ENCODE assay signal across 2 cellular contexts in genomic region chr16:53509906-53510703, GRCh38.
TF ChIP-seq lines count a peak whose summit lies in the region.

No MANE protein-coding gene starts in this region.

TF ChIP-seq in IMR-90, 13 proteins besides CTCF, POLR2A, EP300 and RAD21:
- TF ChIP-seq MAZ (IDR thresholded peaks at IDR 0.05; ENCODE audit: borderline replicate concordance, low read depth, low read length) (no peak), BHLHE40 (IDR thresholded peaks at IDR 0.05; ENCODE audit: low read depth, low read length) (no peak), RFX5 (IDR thresholded peaks at IDR 0.05; ENCODE audit: low read depth, low read length) (no peak), SMC3 (IDR thresholded peaks at IDR 0.05; ENCODE audit: low read depth, low read length) (peak; percentile 55)
TF ChIP-seq in IMR-90: peak in this region for 1.

TF ChIP-seq in K562, 482 proteins besides CTCF, POLR2A, EP300 and RAD21:
- peak; percentile 15; the same call in 1 of the 2 replicates for TF ChIP-seq RB1 (IDR thresholded peaks at IDR 0.05; ENCODE audit: low read depth)
- TF ChIP-seq XRCC5 (IDR thresholded peaks at IDR 0.05; ENCODE audit: low read depth, low read length): 0 out of 2 replicates have a peak, but pooled peaks have one; percentile 31
- 0 out of 2 replicates have a peak, but pooled peaks have one; percentile 4 for TF ChIP-seq STAG1 (CRISPR knock-in tag; IDR thresholded peaks at IDR 0.05; ENCODE audit: borderline replicate concordance)
- no peak for TF ChIP-seq SP1 (CRISPR knock-in tag; IDR thresholded peaks at IDR 0.05)
- 0 out of 2 replicates have a peak, but pooled peaks have one; percentile 29 for TF ChIP-seq LCOR (CRISPR knock-in tag; IDR thresholded peaks at IDR 0.05)
- no peak for TF ChIP-seq HDAC2 (IDR thresholded peaks at IDR 0.05)
- TF ChIP-seq SMC3 (conservative IDR thresholded peaks at IDR 0.05; ENCODE audit: insufficient read depth, low read depth, low read length): peak; percentile 72
- no peak for TF ChIP-seq ZBTB26 (CRISPR knock-in tag; IDR thresholded peaks at IDR 0.05)
- TF ChIP-seq AFF4 (CRISPR knock-in tag; IDR thresholded peaks at IDR 0.05): 0 out of 2 replicates have a peak, but pooled peaks have one; percentile 37
- TF ChIP-seq DEAF1 (CRISPR knock-in tag; IDR thresholded peaks at IDR 0.05): peak; percentile 19; the same call in 1 of the 2 replicates
- no peak for TF ChIP-seq CEBPG (CRISPR knock-in tag; IDR thresholded peaks at IDR 0.05)
- TF ChIP-seq CEBPG (tag; conservative IDR thresholded peaks at IDR 0.05 in 1 of 2, IDR thresholded peaks at IDR 0.05 in 1 of 2): 0 out of 4 replicates have a peak, but pooled peaks of 1 of the 2 experiments have one; percentile 13
- no peak for TF ChIP-seq IRF9 (tag; IDR thresholded peaks at IDR 0.05)
